Comparison of ENCODE assay signal across 1 cellular context in the genomic region with DNA sequence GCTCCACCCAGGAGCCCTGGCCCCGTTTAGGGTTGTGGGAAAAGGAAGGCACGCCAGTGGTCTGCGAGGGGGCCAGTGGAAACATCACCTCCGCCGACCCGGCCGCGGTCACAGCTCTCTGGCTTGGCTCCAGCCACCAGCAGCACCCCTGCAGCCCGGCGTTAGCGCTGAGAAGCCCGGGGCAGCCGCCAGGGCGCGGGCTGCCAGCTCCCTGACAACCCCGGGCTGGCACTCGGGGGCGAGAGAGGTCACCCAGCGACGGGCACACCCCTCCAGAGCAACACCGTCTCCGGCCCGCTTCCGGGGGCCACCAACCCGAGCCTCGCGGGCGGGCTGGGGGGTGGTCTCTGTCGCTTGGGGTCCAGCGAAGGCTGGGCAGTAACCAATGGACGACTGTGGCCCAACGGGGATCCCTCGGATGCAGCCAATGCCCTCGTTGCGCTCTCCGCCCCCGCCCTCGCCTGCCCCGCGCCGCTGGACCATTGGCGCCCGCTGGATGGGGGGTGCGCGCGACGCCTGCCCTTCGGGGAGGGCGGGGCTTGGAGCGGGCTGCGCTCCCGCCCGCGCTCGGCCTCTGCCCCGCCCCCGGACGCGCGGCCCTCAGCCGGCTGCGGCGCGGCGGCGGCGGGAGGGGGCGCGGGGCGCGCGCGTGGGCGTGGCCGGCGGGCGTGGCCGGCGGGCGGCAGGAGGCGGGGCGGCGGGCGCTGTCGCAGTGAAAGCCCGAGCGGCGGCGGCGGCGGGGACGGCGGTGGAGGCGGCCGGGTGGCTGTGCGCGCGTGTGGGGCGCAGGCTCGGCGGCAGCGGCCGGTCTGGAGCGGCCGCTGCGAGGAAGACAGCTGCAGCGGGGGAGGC.
TF ChIP-seq lines count a peak whose summit lies in the region.

A gene (plus strand): TSS at position 712 of the 852 bp plus-strand sequence. CDS start 1,007 bp downstream, outside the sequence.

TF ChIP-seq in K562, 482 proteins besides CTCF, POLR2A, EP300 and RAD21 (continued from another document and continues in another):
- TF ChIP-seq, protein P1, sequence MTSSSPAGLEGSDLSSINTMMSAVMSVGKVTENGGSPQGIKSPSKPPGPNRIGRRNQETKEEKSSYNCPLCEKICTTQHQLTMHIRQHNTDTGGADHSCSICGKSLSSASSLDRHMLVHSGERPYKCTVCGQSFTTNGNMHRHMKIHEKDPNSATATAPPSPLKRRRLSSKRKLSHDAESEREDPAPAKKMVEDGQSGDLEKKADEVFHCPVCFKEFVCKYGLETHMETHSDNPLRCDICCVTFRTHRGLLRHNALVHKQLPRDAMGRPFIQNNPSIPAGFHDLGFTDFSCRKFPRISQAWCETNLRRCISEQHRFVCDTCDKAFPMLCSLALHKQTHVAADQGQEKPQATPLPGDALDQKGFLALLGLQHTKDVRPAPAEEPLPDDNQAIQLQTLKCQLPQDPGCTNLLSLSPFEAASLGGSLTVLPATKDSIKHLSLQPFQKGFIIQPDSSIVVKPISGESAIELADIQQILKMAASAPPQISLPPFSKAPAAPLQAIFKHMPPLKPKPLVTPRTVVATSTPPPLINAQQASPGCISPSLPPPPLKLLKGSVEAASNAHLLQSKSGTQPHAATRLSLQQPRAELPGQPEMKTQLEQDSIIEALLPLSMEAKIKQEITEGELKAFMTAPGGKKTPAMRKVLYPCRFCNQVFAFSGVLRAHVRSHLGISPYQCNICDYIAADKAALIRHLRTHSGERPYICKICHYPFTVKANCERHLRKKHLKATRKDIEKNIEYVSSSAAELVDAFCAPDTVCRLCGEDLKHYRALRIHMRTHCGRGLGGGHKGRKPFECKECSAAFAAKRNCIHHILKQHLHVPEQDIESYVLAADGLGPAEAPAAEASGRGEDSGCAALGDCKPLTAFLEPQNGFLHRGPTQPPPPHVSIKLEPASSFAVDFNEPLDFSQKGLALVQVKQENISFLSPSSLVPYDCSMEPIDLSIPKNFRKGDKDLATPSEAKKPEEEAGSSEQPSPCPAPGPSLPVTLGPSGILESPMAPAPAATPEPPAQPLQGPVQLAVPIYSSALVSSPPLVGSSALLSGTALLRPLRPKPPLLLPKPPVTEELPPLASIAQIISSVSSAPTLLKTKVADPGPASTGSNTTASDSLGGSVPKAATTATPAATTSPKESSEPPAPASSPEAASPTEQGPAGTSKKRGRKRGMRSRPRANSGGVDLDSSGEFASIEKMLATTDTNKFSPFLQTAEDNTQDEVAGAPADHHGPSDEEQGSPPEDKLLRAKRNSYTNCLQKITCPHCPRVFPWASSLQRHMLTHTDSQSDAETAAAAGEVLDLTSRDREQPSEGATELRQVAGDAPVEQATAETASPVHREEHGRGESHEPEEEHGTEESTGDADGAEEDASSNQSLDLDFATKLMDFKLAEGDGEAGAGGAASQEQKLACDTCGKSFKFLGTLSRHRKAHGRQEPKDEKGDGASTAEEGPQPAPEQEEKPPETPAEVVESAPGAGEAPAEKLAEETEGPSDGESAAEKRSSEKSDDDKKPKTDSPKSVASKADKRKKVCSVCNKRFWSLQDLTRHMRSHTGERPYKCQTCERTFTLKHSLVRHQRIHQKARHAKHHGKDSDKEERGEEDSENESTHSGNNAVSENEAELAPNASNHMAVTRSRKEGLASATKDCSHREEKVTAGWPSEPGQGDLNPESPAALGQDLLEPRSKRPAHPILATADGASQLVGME (CRISPR knock-in tag; IDR thresholded peaks at IDR 0.05) = no peak
- TF ChIP-seq, protein P2, sequence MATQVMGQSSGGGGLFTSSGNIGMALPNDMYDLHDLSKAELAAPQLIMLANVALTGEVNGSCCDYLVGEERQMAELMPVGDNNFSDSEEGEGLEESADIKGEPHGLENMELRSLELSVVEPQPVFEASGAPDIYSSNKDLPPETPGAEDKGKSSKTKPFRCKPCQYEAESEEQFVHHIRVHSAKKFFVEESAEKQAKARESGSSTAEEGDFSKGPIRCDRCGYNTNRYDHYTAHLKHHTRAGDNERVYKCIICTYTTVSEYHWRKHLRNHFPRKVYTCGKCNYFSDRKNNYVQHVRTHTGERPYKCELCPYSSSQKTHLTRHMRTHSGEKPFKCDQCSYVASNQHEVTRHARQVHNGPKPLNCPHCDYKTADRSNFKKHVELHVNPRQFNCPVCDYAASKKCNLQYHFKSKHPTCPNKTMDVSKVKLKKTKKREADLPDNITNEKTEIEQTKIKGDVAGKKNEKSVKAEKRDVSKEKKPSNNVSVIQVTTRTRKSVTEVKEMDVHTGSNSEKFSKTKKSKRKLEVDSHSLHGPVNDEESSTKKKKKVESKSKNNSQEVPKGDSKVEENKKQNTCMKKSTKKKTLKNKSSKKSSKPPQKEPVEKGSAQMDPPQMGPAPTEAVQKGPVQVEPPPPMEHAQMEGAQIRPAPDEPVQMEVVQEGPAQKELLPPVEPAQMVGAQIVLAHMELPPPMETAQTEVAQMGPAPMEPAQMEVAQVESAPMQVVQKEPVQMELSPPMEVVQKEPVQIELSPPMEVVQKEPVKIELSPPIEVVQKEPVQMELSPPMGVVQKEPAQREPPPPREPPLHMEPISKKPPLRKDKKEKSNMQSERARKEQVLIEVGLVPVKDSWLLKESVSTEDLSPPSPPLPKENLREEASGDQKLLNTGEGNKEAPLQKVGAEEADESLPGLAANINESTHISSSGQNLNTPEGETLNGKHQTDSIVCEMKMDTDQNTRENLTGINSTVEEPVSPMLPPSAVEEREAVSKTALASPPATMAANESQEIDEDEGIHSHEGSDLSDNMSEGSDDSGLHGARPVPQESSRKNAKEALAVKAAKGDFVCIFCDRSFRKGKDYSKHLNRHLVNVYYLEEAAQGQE (CRISPR knock-in tag; IDR thresholded peaks at IDR 0.05; ENCODE audit: low read depth) = peak; percentile 52; the same call in 1 of the 2 replicates
- peak; percentile 73 for TF ChIP-seq NFIC (IDR thresholded peaks at IDR 0.05)
- no peak for TF ChIP-seq CBFA2T3 (IDR thresholded peaks at IDR 0.05)
- no peak for TF ChIP-seq ZNF408 (CRISPR knock-in tag; IDR thresholded peaks at IDR 0.05; ENCODE audit: low read depth)
- TF ChIP-seq, protein P3, sequence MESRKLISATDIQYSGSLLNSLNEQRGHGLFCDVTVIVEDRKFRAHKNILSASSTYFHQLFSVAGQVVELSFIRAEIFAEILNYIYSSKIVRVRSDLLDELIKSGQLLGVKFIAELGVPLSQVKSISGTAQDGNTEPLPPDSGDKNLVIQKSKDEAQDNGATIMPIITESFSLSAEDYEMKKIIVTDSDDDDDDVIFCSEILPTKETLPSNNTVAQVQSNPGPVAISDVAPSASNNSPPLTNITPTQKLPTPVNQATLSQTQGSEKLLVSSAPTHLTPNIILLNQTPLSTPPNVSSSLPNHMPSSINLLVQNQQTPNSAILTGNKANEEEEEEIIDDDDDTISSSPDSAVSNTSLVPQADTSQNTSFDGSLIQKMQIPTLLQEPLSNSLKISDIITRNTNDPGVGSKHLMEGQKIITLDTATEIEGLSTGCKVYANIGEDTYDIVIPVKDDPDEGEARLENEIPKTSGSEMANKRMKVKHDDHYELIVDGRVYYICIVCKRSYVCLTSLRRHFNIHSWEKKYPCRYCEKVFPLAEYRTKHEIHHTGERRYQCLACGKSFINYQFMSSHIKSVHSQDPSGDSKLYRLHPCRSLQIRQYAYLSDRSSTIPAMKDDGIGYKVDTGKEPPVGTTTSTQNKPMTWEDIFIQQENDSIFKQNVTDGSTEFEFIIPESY (CRISPR knock-in tag; IDR thresholded peaks at IDR 0.05) = no peak
- no peak for TF ChIP-seq BCL6 (CRISPR knock-in tag; IDR thresholded peaks at IDR 0.05)
- no peak for TF ChIP-seq STAT5A (IDR thresholded peaks at IDR 0.05; ENCODE audit: borderline replicate concordance, low read length)
- TF ChIP-seq MYNN (IDR thresholded peaks at IDR 0.05) = 0 out of 2 replicates have a peak, but pooled peaks have one; percentile 30
- no peak for TF ChIP-seq MYNN (CRISPR knock-in tag; IDR thresholded peaks at IDR 0.05)
- peak; percentile 57; the same call in 1 of the 2 replicates for TF ChIP-seq SMAD4 (CRISPR knock-in tag; conservative IDR thresholded peaks at IDR 0.05)
- TF ChIP-seq FOXP1 (CRISPR knock-in tag; IDR thresholded peaks at IDR 0.05) = no peak
- no peak for TF ChIP-seq HDAC2 (IDR thresholded peaks at IDR 0.05)
- TF ChIP-seq ZNF699 (CRISPR knock-in tag; IDR thresholded peaks at IDR 0.05; ENCODE audit: insufficient replicate concordance) = no peak
- TF ChIP-seq, protein P4, sequence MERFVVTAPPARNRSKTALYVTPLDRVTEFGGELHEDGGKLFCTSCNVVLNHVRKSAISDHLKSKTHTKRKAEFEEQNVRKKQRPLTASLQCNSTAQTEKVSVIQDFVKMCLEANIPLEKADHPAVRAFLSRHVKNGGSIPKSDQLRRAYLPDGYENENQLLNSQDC (CRISPR knock-in tag; IDR thresholded peaks at IDR 0.05) = no peak
- TF ChIP-seq ZNF23 (CRISPR knock-in tag; IDR thresholded peaks at IDR 0.05) = no peak
- no peak for TF ChIP-seq MTA3 (IDR thresholded peaks at IDR 0.05; ENCODE audit: borderline replicate concordance)
- no peak for TF ChIP-seq SAP30 (IDR thresholded peaks at IDR 0.05; ENCODE audit: borderline replicate concordance, insufficient read depth, low read depth, low read length, poor library complexity, severe bottlenecking)
- no peak for TF ChIP-seq STAT5B (CRISPR knock-in tag; IDR thresholded peaks at IDR 0.05)
- TF ChIP-seq CREB1 (IDR thresholded peaks at IDR 0.05) = no peak
- TF ChIP-seq CREB1 (CRISPR knock-in tag; IDR thresholded peaks at IDR 0.05) = no peak
- TF ChIP-seq, protein P5, sequence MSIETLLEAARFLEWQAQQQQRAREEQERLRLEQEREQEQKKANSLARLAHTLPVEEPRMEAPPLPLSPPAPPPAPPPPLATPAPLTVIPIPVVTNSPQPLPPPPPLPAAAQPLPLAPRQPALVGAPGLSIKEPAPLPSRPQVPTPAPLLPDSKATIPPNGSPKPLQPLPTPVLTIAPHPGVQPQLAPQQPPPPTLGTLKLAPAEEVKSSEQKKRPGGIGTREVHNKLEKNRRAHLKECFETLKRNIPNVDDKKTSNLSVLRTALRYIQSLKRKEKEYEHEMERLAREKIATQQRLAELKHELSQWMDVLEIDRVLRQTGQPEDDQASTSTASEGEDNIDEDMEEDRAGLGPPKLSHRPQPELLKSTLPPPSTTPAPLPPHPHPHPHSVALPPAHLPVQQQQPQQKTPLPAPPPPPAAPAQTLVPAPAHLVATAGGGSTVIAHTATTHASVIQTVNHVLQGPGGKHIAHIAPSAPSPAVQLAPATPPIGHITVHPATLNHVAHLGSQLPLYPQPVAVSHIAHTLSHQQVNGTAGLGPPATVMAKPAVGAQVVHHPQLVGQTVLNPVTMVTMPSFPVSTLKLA (conservative IDR thresholded peaks at IDR 0.05) = no peak
- TF ChIP-seq LEF1 (IDR thresholded peaks at IDR 0.05) = no peak
- TF ChIP-seq ZNF212 (CRISPR knock-in tag; IDR thresholded peaks at IDR 0.05) = no peak
- TF ChIP-seq, protein P6, sequence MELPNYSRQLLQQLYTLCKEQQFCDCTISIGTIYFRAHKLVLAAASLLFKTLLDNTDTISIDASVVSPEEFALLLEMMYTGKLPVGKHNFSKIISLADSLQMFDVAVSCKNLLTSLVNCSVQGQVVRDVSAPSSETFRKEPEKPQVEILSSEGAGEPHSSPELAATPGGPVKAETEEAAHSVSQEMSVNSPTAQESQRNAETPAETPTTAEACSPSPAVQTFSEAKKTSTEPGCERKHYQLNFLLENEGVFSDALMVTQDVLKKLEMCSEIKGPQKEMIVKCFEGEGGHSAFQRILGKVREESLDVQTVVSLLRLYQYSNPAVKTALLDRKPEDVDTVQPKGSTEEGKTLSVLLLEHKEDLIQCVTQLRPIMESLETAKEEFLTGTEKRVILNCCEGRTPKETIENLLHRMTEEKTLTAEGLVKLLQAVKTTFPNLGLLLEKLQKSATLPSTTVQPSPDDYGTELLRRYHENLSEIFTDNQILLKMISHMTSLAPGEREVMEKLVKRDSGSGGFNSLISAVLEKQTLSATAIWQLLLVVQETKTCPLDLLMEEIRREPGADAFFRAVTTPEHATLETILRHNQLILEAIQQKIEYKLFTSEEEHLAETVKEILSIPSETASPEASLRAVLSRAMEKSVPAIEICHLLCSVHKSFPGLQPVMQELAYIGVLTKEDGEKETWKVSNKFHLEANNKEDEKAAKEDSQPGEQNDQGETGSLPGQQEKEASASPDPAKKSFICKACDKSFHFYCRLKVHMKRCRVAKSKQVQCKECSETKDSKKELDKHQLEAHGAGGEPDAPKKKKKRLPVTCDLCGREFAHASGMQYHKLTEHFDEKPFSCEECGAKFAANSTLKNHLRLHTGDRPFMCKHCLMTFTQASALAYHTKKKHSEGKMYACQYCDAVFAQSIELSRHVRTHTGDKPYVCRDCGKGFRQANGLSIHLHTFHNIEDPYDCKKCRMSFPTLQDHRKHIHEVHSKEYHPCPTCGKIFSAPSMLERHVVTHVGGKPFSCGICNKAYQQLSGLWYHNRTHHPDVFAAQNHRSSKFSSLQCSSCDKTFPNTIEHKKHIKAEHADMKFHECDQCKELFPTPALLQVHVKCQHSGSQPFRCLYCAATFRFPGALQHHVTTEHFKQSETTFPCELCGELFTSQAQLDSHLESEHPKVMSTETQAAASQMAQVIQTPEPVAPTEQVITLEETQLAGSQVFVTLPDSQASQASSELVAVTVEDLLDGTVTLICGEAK (IDR thresholded peaks at IDR 0.05) = no peak
- TF ChIP-seq, protein P6 (CRISPR knock-in tag; IDR thresholded peaks at IDR 0.05) = no peak
- TF ChIP-seq U2AF1 (optimal IDR thresholded peaks at IDR 0.05; ENCODE audit: low read depth, low read length) = no peak
- TF ChIP-seq ADNP (tag; IDR thresholded peaks at IDR 0.05) = no peak
- TF ChIP-seq HIVEP1 (CRISPR knock-in tag; IDR thresholded peaks at IDR 0.05) = no peak
- no peak for TF ChIP-seq PCBP1 (IDR thresholded peaks at IDR 0.05; ENCODE audit: low read depth, low read length, poor library complexity, severe bottlenecking)
